11 cellular contexts compared by ENCODE assay signal in the genomic region with DNA sequence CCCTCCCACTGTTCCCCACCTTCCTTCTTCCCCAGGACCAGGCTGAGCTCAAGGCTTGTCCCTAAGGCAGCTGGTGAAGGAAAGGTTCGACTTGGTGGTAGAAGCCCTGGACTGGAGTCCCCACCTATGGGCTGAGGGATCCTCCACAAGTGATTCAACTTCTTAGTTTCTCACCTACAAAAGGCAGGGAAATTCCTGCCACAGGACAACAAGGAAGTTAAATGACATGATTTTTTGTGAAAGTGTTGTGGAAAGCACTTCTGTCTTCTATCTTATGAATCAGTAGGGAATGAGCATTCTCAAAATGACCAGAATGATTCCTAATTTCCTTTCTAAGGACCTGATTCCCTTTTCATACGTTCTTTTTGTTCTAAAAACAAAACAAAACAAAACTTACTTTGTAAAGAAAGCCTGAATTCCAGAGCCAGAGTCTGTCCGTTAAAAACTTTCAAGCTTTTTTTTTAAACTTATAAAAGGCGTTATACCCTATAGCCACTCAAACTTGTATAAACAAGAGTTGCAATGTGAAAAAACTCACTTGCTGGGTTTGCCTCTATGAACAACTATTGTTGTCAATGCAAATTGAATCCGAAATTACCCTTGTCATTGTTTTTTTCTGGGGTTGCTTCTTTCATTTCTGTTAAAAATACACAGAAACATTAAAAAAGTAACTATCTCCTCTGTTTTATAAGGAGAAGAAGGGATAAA. TPM values are rescaled to one million over a fixed set of nuclear protein-coding genes. Genes with fewer than 3 reads are reported as not detected.
DNase-seq lines count a peak whose midpoint lies in the region; ATAC-seq and TF ChIP-seq lines count a peak whose summit lies in the region.
"Had no signal": no experiment of that assay in that cellular context is flagged by ENCODE, and none has a peak within 500 bp of the region (broad histone marks: within the 10 kb centered on the region; RNA-seq: fewer than 3 reads in every experiment).

No MANE protein-coding gene starts in this region.

- peak; percentile 17 for DNase-seq in GM13976 (ENCODE audit: low spot score)
- DNase-seq in GM20000 (ENCODE audit: low spot score) = peak; percentile 21
- no peak for DNase-seq in left colon
- DNase-seq in stimulated activated CD4-positive, alpha-beta T cell treated with anti-CD3 and anti-CD28 coated beads, Interleukin-1b, Interleukin-23, amount 100 ng/mL, for 48 hours = no peak
- DNase-seq in NCI-H345 (lab: John Stamatoyannopoulos, UW) = no peak
- no peak for DNase-seq in NCI-H1694 (lab: John Stamatoyannopoulos, UW)
- DNase-seq in medulla oblongata (ENCODE audit: extremely low spot score) = no peak
- DNase-seq: activated T-cell treated with anti-CD3 and anti-CD28 coated beads for 4 hours; CD8-positive, alpha-beta T cell; NCI-H2171 had no signal

- in situ Hi-C loops in GM13976 (cut with MboI; ENCODE audit: low sequenced_read_pairs, unreplicated experiment) = no loop called here

- intact Hi-C loops in left colon (cut with DNase I, micrococcal nuclease) = no loop called here

- TF ChIP-seq CTCF in GM13976 (IDR thresholded peaks at IDR 0.05; ENCODE audit: borderline replicate concordance, control extremely low read depth, extremely low read depth, insufficient read depth, missing control alignments) (no peak), GM20000 (IDR thresholded peaks at IDR 0.05; ENCODE audit: extremely low read depth, missing control alignments) (no peak)

- ATAC-seq in HG03439 (IDR thresholded peaks at IDR 0.05; ENCODE audit: unreplicated experiment) (peak; percentile 41), left colon (peak; percentile 11)
- ATAC-seq: CD8-positive, alpha-beta T cell had no signal

RNA-seq across cellular contexts. Expression of gene KCNJ15, which starts 12.2 kb away (rescaled TPM):
- total RNA-seq in left colon = under 1 TPM in 1 of 2 donors, not detected in 1; 0.21 TPM
- total RNA-seq: CD8-positive, alpha-beta T cell had no signal

Comparison
In these comparisons a context has a peak if more than half of its experiments do, and no peak if none do; other contexts are left out.
1. DNase-seq: peak in GM13976 (single experiment) and GM20000 (single experiment); none in left colon (0 of 2), stimulated activated CD4-positive, alpha-beta T cell treated with anti-CD3 and anti-CD28 coated beads, Interleukin-1b, Interleukin-23, amount 100 ng/mL, for 48 hours (single experiment), NCI-H345 (single experiment), NCI-H1694 (single experiment) and medulla oblongata (single experiment).